2 cellular contexts compared by ENCODE assay signal in genomic region chr3:123521179-123521969, GRCh38.
TF ChIP-seq lines count a peak whose summit lies in the region.

No MANE protein-coding gene starts in this region.

TF ChIP-seq in IMR-90, 13 proteins besides CTCF, POLR2A, EP300 and RAD21 (continued from another document):
- no peak for TF ChIP-seq ELK1 (IDR thresholded peaks at IDR 0.05; ENCODE audit: borderline replicate concordance, low read depth, low read length)

TF ChIP-seq in GM12891, 5 proteins besides CTCF, POLR2A, EP300 and RAD21 (continued from another document):
- TF ChIP-seq POU2F2 (IDR thresholded peaks at IDR 0.05; ENCODE audit: low read depth, low read length) (no peak), SPI1 (IDR thresholded peaks at IDR 0.05; ENCODE audit: low read depth, low read length) (no peak)
TF ChIP-seq in GM12891: peak in this region for 0.
